Comparison of ENCODE assay signal across 1 cellular context in the genomic region with DNA sequence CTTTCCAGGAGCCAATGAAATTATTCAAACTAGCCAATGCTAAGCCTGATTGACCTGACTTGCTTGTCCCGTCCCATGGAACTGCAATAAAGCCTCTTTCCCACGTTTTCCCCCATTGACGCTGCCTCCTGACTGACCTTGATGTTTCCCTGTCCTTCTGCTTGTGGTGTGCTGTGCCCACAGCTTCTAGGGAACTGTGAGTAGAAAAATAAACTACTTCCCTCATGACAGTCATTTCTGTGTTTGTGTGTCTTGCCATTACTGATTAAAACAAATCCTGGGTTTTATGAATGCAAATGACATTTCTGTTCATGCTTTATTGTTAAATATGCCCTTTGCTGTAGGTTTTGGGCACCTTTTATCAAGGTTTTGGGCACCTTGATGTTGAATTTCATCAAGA.
TF ChIP-seq lines count a peak whose summit lies in the region.

No MANE protein-coding gene starts in this region.

TF ChIP-seq in H1, 55 proteins besides CTCF, POLR2A, EP300 and RAD21 (continued from another document):
- TF ChIP-seq, protein P1, sequence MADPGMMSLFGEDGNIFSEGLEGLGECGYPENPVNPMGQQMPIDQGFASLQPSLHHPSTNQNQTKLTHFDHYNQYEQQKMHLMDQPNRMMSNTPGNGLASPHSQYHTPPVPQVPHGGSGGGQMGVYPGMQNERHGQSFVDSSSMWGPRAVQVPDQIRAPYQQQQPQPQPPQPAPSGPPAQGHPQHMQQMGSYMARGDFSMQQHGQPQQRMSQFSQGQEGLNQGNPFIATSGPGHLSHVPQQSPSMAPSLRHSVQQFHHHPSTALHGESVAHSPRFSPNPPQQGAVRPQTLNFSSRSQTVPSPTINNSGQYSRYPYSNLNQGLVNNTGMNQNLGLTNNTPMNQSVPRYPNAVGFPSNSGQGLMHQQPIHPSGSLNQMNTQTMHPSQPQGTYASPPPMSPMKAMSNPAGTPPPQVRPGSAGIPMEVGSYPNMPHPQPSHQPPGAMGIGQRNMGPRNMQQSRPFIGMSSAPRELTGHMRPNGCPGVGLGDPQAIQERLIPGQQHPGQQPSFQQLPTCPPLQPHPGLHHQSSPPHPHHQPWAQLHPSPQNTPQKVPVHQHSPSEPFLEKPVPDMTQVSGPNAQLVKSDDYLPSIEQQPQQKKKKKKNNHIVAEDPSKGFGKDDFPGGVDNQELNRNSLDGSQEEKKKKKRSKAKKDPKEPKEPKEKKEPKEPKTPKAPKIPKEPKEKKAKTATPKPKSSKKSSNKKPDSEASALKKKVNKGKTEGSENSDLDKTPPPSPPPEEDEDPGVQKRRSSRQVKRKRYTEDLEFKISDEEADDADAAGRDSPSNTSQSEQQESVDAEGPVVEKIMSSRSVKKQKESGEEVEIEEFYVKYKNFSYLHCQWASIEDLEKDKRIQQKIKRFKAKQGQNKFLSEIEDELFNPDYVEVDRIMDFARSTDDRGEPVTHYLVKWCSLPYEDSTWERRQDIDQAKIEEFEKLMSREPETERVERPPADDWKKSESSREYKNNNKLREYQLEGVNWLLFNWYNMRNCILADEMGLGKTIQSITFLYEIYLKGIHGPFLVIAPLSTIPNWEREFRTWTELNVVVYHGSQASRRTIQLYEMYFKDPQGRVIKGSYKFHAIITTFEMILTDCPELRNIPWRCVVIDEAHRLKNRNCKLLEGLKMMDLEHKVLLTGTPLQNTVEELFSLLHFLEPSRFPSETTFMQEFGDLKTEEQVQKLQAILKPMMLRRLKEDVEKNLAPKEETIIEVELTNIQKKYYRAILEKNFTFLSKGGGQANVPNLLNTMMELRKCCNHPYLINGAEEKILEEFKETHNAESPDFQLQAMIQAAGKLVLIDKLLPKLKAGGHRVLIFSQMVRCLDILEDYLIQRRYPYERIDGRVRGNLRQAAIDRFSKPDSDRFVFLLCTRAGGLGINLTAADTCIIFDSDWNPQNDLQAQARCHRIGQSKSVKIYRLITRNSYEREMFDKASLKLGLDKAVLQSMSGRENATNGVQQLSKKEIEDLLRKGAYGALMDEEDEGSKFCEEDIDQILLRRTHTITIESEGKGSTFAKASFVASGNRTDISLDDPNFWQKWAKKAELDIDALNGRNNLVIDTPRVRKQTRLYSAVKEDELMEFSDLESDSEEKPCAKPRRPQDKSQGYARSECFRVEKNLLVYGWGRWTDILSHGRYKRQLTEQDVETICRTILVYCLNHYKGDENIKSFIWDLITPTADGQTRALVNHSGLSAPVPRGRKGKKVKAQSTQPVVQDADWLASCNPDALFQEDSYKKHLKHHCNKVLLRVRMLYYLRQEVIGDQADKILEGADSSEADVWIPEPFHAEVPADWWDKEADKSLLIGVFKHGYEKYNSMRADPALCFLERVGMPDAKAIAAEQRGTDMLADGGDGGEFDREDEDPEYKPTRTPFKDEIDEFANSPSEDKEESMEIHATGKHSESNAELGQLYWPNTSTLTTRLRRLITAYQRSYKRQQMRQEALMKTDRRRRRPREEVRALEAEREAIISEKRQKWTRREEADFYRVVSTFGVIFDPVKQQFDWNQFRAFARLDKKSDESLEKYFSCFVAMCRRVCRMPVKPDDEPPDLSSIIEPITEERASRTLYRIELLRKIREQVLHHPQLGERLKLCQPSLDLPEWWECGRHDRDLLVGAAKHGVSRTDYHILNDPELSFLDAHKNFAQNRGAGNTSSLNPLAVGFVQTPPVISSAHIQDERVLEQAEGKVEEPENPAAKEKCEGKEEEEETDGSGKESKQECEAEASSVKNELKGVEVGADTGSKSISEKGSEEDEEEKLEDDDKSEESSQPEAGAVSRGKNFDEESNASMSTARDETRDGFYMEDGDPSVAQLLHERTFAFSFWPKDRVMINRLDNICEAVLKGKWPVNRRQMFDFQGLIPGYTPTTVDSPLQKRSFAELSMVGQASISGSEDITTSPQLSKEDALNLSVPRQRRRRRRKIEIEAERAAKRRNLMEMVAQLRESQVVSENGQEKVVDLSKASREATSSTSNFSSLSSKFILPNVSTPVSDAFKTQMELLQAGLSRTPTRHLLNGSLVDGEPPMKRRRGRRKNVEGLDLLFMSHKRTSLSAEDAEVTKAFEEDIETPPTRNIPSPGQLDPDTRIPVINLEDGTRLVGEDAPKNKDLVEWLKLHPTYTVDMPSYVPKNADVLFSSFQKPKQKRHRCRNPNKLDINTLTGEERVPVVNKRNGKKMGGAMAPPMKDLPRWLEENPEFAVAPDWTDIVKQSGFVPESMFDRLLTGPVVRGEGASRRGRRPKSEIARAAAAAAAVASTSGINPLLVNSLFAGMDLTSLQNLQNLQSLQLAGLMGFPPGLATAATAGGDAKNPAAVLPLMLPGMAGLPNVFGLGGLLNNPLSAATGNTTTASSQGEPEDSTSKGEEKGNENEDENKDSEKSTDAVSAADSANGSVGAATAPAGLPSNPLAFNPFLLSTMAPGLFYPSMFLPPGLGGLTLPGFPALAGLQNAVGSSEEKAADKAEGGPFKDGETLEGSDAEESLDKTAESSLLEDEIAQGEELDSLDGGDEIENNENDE (IDR thresholded peaks at IDR 0.05; ENCODE audit: insufficient replicate concordance, low read length) = no peak
- TF ChIP-seq KDM1A (IDR thresholded peaks at IDR 0.05; ENCODE audit: borderline replicate concordance, low read length) = no peak
- TF ChIP-seq SP4 (IDR thresholded peaks at IDR 0.05; ENCODE audit: low read length) = no peak
- TF ChIP-seq SP1 (IDR thresholded peaks at IDR 0.05; ENCODE audit: low read depth, low read length) = no peak
- TF ChIP-seq KDM5A (IDR thresholded peaks at IDR 0.05; ENCODE audit: low read length) = no peak
- no peak for TF ChIP-seq SRF (IDR thresholded peaks at IDR 0.05; ENCODE audit: low read depth, low read length)
- TF ChIP-seq BCL11A (IDR thresholded peaks at IDR 0.05; ENCODE audit: low read depth in 2 of 2, low read length in 2 of 2) = no peak
- TF ChIP-seq POU5F1 (IDR thresholded peaks at IDR 0.05; ENCODE audit: low read depth, low read length) = no peak
TF ChIP-seq in H1: peak in this region for 0.
